12 cellular contexts compared by ENCODE assay signal in genomic region chr6:152748843-152749242, GRCh38. TPM values are rescaled to one million over a fixed set of nuclear protein-coding genes. Genes with fewer than 3 reads are reported as not detected.
A peak's percentile ranks its signal among the peaks of the same experiment; 100 is the strongest.
DNase-seq lines count a peak whose midpoint lies in the region; ATAC-seq, FAIRE-seq and TF ChIP-seq lines count a peak whose summit lies in the region.
"Had no signal": no experiment of that assay in that cellular context is flagged by ENCODE, and none has a peak within 500 bp of the region (broad histone marks: within the 10 kb centered on the region; RNA-seq: fewer than 3 reads in every experiment).

No MANE protein-coding gene starts in this region.

- no peaks in the 10 kb centered on the region for H3K9me3 ChIP-seq in K562 (replicated peaks; ENCODE audit: control insufficient read depth, insufficient read depth, low read depth, low read length)
- H3K9me3 ChIP-seq in liver (ENCODE audit: control insufficient read depth in 4 of 4, low read length in 3 of 4) = no peaks in the 10 kb centered on the region
- no peaks in the 10 kb centered on the region for H3K9me3 ChIP-seq in Peyer's patch
- H3K9me3 ChIP-seq: gastrocnemius medialis had no signal

- no peaks in the 10 kb centered on the region for H3K36me3 ChIP-seq in K562 (ENCODE audit: control insufficient read depth, insufficient read depth, low read length)
- no peaks in the 10 kb centered on the region for H3K36me3 ChIP-seq in liver (ENCODE audit: control insufficient read depth in 4 of 4, insufficient read depth in 3 of 4, low read depth in 1 of 4, low read length in 3 of 4)
- H3K36me3 ChIP-seq in Peyer's patch = no peaks in the 10 kb centered on the region
- H3K36me3 ChIP-seq: gastrocnemius medialis had no signal

- intact Hi-C loops in K562 (cut with micrococcal nuclease) (loop anchor here (1.0 to 2.0 kb wide), 2 partner anchors 199 to 276 kb away; no protein-coding TSS in a partner anchor), left ventricle myocardium superior (cut with micrococcal nuclease) (no loop called here)

- TF ChIP-seq CTCF in K562 (IDR thresholded peaks at IDR 0.05 in 2 of 3, conservative IDR thresholded peaks at IDR 0.05 in 1 of 3; ENCODE audit: insufficient read depth in 2 of 3, low read depth in 1 of 3, low read length in 3 of 3) (peak in 1 of 3 experiments; percentile 56; a peak in 3 of 6 replicates), liver (IDR thresholded peaks at IDR 0.05; ENCODE audit: low read depth, low read length, missing input control) (no peak), Peyer's patch (IDR thresholded peaks at IDR 0.05) (no peak)

- in situ Hi-C loops in KBM-7 (cut with MboI; ENCODE audit: low pct_unique_long_range_greater_than_20kb, low sequenced_read_pairs) = no loop called here
- in situ Hi-C loops in K562 (cut with MboI) = loop anchor here (10.0 kb wide), 1 partner anchor 206 kb away; no protein-coding TSS in a partner anchor

- H3K9me1 ChIP-seq in K562 (ENCODE audit: control insufficient read depth, insufficient read depth, low read length) = no peaks in the 10 kb centered on the region

- no peaks in the 10 kb centered on the region for H3K27me3 ChIP-seq in K562 (ENCODE audit: control insufficient read depth in 2 of 2, insufficient read depth in 2 of 2, low read length in 2 of 2)
- H3K27me3 ChIP-seq in liver (ENCODE audit: control insufficient read depth in 4 of 4, insufficient read depth in 4 of 4, low read length in 3 of 4) = peaks cover 0 to 4% (median 0%) of the 10 kb centered on the region in 4 donors
- no peaks in the 10 kb centered on the region for H3K27me3 ChIP-seq in Peyer's patch
- H3K27me3 ChIP-seq: gastrocnemius medialis had no signal

- H3K27ac ChIP-seq in K562 (ENCODE audit: extremely low read depth, low read depth, low read length) (no peak overlapping the region), liver (ENCODE audit: low read depth in 1 of 2, low read length in 2 of 2) (no peak overlapping the region), Peyer's patch (no peak overlapping the region)
- H3K27ac ChIP-seq: gastrocnemius medialis had no signal

- no peaks in the 10 kb centered on the region for H3K79me2 ChIP-seq in K562 (ENCODE audit: control insufficient read depth, insufficient read depth, low read length)

- no peaks in the 10 kb centered on the region for H4K20me1 ChIP-seq in K562 (replicated peaks; ENCODE audit: control insufficient read depth, insufficient read depth, low read length)

- H3K9ac ChIP-seq in K562 (ENCODE audit: insufficient read depth in 1 of 2, low read depth in 2 of 2, low read length in 2 of 2) = no peak overlapping the region
- no peak overlapping the region for H3K9ac ChIP-seq in liver (ENCODE audit: low read depth in 1 of 2, low read length in 2 of 2)

- POLR2A ChIA-PET in K562 (lab: Yijun Ruan, JAX) = no interaction called here

- CTCF ChIA-PET in K562 (lab: Yijun Ruan, JAX; ENCODE audit: low intra/inter-chr PET ratio) = interaction anchor here (0.6 to 2.6 kb wide), 7 partner anchors 148 to 276 kb away, joined by 3 to 17 read pairs (median 4); no protein-coding TSS in a partner anchor

- TF ChIP-seq RAD21 in K562 (CRISPR knock-in tag; conservative IDR thresholded peaks at IDR 0.05 in 1 of 2, IDR thresholded peaks at IDR 0.05 in 1 of 2) (peak; percentile 47 to 63), liver (IDR thresholded peaks at IDR 0.05) (peak; percentile 36 to 37)

- no peak overlapping the region for H2AFZ ChIP-seq in K562 (ENCODE audit: low read depth, low read length)

- H3K4me3 ChIP-seq in K562 (no peak overlapping the region), liver (ENCODE audit: low read depth in 1 of 3, low read length in 3 of 3) (no peak overlapping the region), Peyer's patch (no peak overlapping the region)
- H3K4me3 ChIP-seq: gastrocnemius medialis had no signal

- no peak overlapping the region for H3K4me2 ChIP-seq in K562 (ENCODE audit: insufficient read depth, low read length)

- TF ChIP-seq POLR2A in K562 (conservative IDR thresholded peaks at IDR 0.05) (no peak), Peyer's patch (IDR thresholded peaks at IDR 0.05) (no peak)

- H3K4me1 ChIP-seq in K562 (replicated peaks in 1 of 2; ENCODE audit: control insufficient read depth in 2 of 2, insufficient read depth in 2 of 2, low read length in 2 of 2) (no peaks in the 10 kb centered on the region), liver (ENCODE audit: control insufficient read depth in 4 of 4, insufficient read depth in 4 of 4, low read length in 3 of 4) (no peaks in the 10 kb centered on the region), Peyer's patch (no peaks in the 10 kb centered on the region)
- H3K4me1 ChIP-seq: gastrocnemius medialis had no signal

- TF ChIP-seq EP300 in K562 (IDR thresholded peaks at IDR 0.05; ENCODE audit: low read length) = no peak

- ATAC-seq in K562 = no peak
- ATAC-seq in left ventricle myocardium superior = no peak
- ATAC-seq: activated naive CD4-positive, alpha-beta T cell treated with anti-CD3 and anti-CD28 coated beads, Interleukin-2, amount 50 U/mL, for 72 hours; gastrocnemius medialis; natural killer cell had no signal

- DNase-seq in DMS53 (lab: John Stamatoyannopoulos, UW) (peak; percentile 27), KBM-7 (peak; percentile 44), K562 (ENCODE audit: extremely low read depth in 1 of 4, low spot score in 3 of 4) (peak in 1 of 4 experiments; percentile 24), iPS-NIHi7 (ENCODE audit: extremely low spot score) (no peak), Peyer's patch (no peak), left ventricle myocardium superior (no peak), NCI-H2029 (lab: John Stamatoyannopoulos, UW) (no peak)
- DNase-seq: gastrocnemius medialis, natural killer cell had no signal

- BruUV-seq in K562 (replicated peaks; lab: Mats Ljungman, UMichigan) = no TSS peak

- FAIRE-seq in K562 (lab: Jason Lieb, UNC) = no peak
- FAIRE-seq: urothelium cell line had no signal

- 0% methylated on average over 1 of the region's 1 CpG for WGBS in K562 (ENCODE audit: insufficient coverage, low coverage, missing lambda C conversion rate)
- 29% methylated on average over 1 of the region's 1 CpG for WGBS in liver

TF ChIP-seq in K562, 482 proteins besides CTCF, POLR2A, EP300 and RAD21 (continues in another document):
- no peak for TF ChIP-seq GABPA (tag; conservative IDR thresholded peaks at IDR 0.05; ENCODE audit: low read depth)

TF ChIP-seq in liver, 16 proteins besides CTCF, POLR2A, EP300 and RAD21 (continues in another document):
- TF ChIP-seq JUND (IDR thresholded peaks at IDR 0.05) (no peak), GABPA (IDR thresholded peaks at IDR 0.05 in 1 of 2, conservative IDR thresholded peaks at IDR 0.05 in 1 of 2) (no peak), RXRA (IDR thresholded peaks at IDR 0.05) (no peak), EGR1 (IDR thresholded peaks at IDR 0.05; ENCODE audit: low read depth in 2 of 2) (no peak)
- TF ChIP-seq, protein P1, sequence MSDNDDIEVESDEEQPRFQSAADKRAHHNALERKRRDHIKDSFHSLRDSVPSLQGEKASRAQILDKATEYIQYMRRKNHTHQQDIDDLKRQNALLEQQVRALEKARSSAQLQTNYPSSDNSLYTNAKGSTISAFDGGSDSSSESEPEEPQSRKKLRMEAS (IDR thresholded peaks at IDR 0.05) = no peak

RNA-seq across cellular contexts. Expression of gene VIP, which starts 1.8 kb away (rescaled TPM):
- total RNA-seq in K562 (2011; cell fraction: chromatin; rRNA removed; ENCODE audit: low replicate concordance) = not detected in 2 replicates
- total RNA-seq in K562 (2011; cell fraction: nucleolus; rRNA removed) = not detected in 2 replicates
- not detected in 2 replicates for total RNA-seq in K562 (2011; cell fraction: nucleoplasm; rRNA removed)
- total RNA-seq in K562 (2014; rRNA removed) (not detected in 2 replicates), K562 (2014; rRNA removed; fragmentation: Illumina TruSeq; extraction: Trizol) (not detected in 2 replicates), K562 (2015; rRNA removed; fragmentation: Illumina TruSeq; extraction: Trizol) (not detected in 2 replicates), K562 (2021) (not detected in 2 replicates), liver (under 1 TPM; 0.25 to 0.33 TPM), Peyer's patch (10 to 100 TPM in 3 of 4 donors, 1 to 10 TPM in 1; 5.8 to 22.4 (median 12.7) TPM), left ventricle myocardium superior (0.42 TPM)
- polyA plus RNA-seq in K562 (2011; rRNA removed) (not detected in 2 replicates), K562 (2014; fragmentation: Illumina TruSeq; extraction: Trizol) (not detected in 2 replicates), K562 (2014; fragmentation: Nextera tagmentation; extraction: Ambion mirVana) (under 1 TPM in 1 of 2 experiments, not detected in 1; 0.08 TPM), K562 (2014; rRNA removed) (not detected in 2 replicates), liver (under 1 TPM; 0.09 to 0.71 TPM)
- not detected in 2 replicates for polyA plus RNA-seq in K562 (2011; cell fraction: cytosol; rRNA removed)
- not detected in 2 replicates for polyA plus RNA-seq in K562 (2011; cell fraction: nucleus; rRNA removed)
- not detected in 2 replicates for polyA plus RNA-seq in K562 (2012)
- polyA minus RNA-seq in K562 (2011; rRNA and poly(A)+ RNA removed) = not detected in 2 replicates
- not detected in 2 replicates for polyA minus RNA-seq in K562 (2011; cell fraction: cytosol; rRNA and poly(A)+ RNA removed)
- polyA minus RNA-seq in K562 (2011; cell fraction: nucleus; rRNA and poly(A)+ RNA removed) = not detected in 2 replicates
- total RNA-seq: activated naive CD4-positive, alpha-beta T cell treated with anti-CD3 and anti-CD28 coated beads, Interleukin-2, amount 50 U/mL, for 72 hours; natural killer cell had no signal

RNA-seq across cellular contexts. Expression of gene MYCT1, which starts 51.1 kb away (rescaled TPM):
- total RNA-seq in K562 (2011; cell fraction: chromatin; rRNA removed; ENCODE audit: low replicate concordance) = 0.16 TPM in 1 of 2 replicates, not detected in the other
- total RNA-seq in K562 (2011; cell fraction: nucleolus; rRNA removed) = not detected in 2 replicates
- total RNA-seq in K562 (2011; cell fraction: nucleoplasm; rRNA removed) = not detected in 2 replicates
- 0.12 TPM in 1 of 2 replicates, not detected in the other for total RNA-seq in K562 (2014; rRNA removed)
- 0.11 and 0.16 TPM in 2 replicates for total RNA-seq in K562 (2014; rRNA removed; fragmentation: Illumina TruSeq; extraction: Trizol)
- 0.04 and 0.19 TPM in 2 replicates for total RNA-seq in K562 (2015; rRNA removed; fragmentation: Illumina TruSeq; extraction: Trizol)
- total RNA-seq in K562 (2021) = not detected in 2 replicates
- 0.08 and 0.73 TPM in 2 replicates for polyA plus RNA-seq in K562 (2011; rRNA removed)
- 0.04 and 0.96 TPM in 2 replicates for polyA plus RNA-seq in K562 (2011; cell fraction: cytosol; rRNA removed)
- 0.13 and 1.3 TPM in 2 replicates for polyA plus RNA-seq in K562 (2011; cell fraction: nucleus; rRNA removed)
- 0.03 and 0.12 TPM in 2 replicates for polyA plus RNA-seq in K562 (2012)
- 0.12 and 0.15 TPM in 2 replicates for polyA plus RNA-seq in K562 (2014; fragmentation: Illumina TruSeq; extraction: Trizol)
- under 1 TPM; 0.06 to 0.08 TPM for polyA plus RNA-seq in K562 (2014; fragmentation: Nextera tagmentation; extraction: Ambion mirVana)
- polyA plus RNA-seq in K562 (2014; rRNA removed) = 0.28 TPM in 1 of 2 replicates, not detected in the other
- 0.48 TPM in 1 of 2 replicates, not detected in the other for polyA minus RNA-seq in K562 (2011; rRNA and poly(A)+ RNA removed)
- polyA minus RNA-seq in K562 (2011; cell fraction: cytosol; rRNA and poly(A)+ RNA removed) = not detected in 2 replicates
- 0.56 TPM in 1 of 2 replicates, not detected in the other for polyA minus RNA-seq in K562 (2011; cell fraction: nucleus; rRNA and poly(A)+ RNA removed)
- 1 to 10 TPM; 4.5 to 9.1 TPM for total RNA-seq in liver
- 1 to 10 TPM; 3.6 to 4.0 TPM for polyA plus RNA-seq in liver
- total RNA-seq in Peyer's patch = 10 to 100 TPM in 1 of 4 donors, 1 to 10 TPM in 3; 4.0 to 11.0 (median 4.9) TPM
- 15.3 TPM for total RNA-seq in left ventricle myocardium superior
- total RNA-seq: activated naive CD4-positive, alpha-beta T cell treated with anti-CD3 and anti-CD28 coated beads, Interleukin-2, amount 50 U/mL, for 72 hours had no signal

Comparison
In these comparisons a context has a peak if more than half of its experiments do, and no peak if none do; other contexts are left out.
1. DNase-seq: peak in DMS53 (single experiment) and KBM-7 (single experiment); none in iPS-NIHi7 (single experiment), Peyer's patch (0 of 3), left ventricle myocardium superior (single experiment) and NCI-H2029 (single experiment).
2. RNA of gene MYCT1, which starts 51.1 kb away (total RNA-seq): 15.3 TPM in left ventricle myocardium superior (single experiment), 4.5 to 9.1 TPM in liver and 4.0 to 11.0 TPM in Peyer's patch; 0.04 to 0.19 TPM in K562; every median in the first group is over 4 times any median in the second.